7 cellular contexts compared by ENCODE assay signal in the genomic region with DNA sequence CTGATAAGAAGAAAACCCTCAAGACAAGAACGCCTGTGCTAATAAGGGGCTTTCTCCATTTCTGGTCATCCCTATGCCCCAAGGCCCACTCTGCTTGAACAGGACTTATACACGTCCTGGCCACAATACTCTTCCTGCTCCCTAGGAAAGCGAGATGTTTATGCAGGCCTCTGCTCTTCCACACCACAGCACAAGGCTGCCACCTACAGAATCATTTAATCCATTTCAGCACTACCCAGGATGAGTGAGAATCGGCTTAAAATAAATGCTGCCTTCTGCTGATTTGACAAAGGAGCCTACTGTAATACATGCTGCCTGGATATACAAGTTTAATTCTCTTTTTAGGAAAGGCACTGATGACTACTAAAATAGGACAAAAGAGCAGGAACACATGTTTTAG. TPM values are rescaled to one million over a fixed set of nuclear protein-coding genes. Genes with fewer than 3 reads are reported as not detected.
DNase-seq lines count a peak whose midpoint lies in the region; ATAC-seq, FAIRE-seq and TF ChIP-seq lines count a peak whose summit lies in the region.

No MANE protein-coding gene starts in this region.

- H3K4me1 ChIP-seq in GM12878 (ENCODE audit: control insufficient read depth, insufficient read depth, low read length) = no peaks in the 10 kb centered on the region

- TF ChIP-seq EP300 in GM12878 (IDR thresholded peaks at IDR 0.05; ENCODE audit: borderline replicate concordance in 1 of 2, control insufficient read depth in 1 of 2, low read depth in 2 of 2, low read length in 2 of 2) = no peak

- peak in 2 of 3 experiments; percentile 5 to 37; a peak in 2 of 6 replicates for TF ChIP-seq CTCF in GM12878 (IDR thresholded peaks at IDR 0.05 in 2 of 3, conservative IDR thresholded peaks at IDR 0.05 in 1 of 3; ENCODE audit: control insufficient read depth in 2 of 3, extremely low read depth in 1 of 3, insufficient read depth in 1 of 3, low read depth in 3 of 3, low read length in 3 of 3)

- CTCF ChIA-PET in GM12878 (lab: Yijun Ruan, JAX) = no interaction called here

- BruUV-seq in GM12878 (replicated peaks; lab: Mats Ljungman, UMichigan) = TSS peak; percentile 29

- peaks cover 2 to 28% of the 10 kb centered on the region in 2 experiments for H3K36me3 ChIP-seq in GM12878 (ENCODE audit: control insufficient read depth in 2 of 2, insufficient read depth in 2 of 2, low read length in 1 of 2)

- H3K4me3 ChIP-seq in GM12878 = no peak overlapping the region

- no peak overlapping the region for H2AFZ ChIP-seq in GM12878 (ENCODE audit: control insufficient read depth, low read depth, low read length)

- H3K9me3 ChIP-seq in GM12878 (replicated peaks; ENCODE audit: control insufficient read depth, insufficient read depth, low read length) = no peaks in the 10 kb centered on the region

- SMC1A ChIA-PET in GM12878 (lab: Charles Lee; ENCODE audit: uncharacterized antibody, unreplicated experiment) = no interaction called here

- FAIRE-seq in GM18507 (lab: Jason Lieb, UNC) (peak; percentile 15), GM12878 (lab: Jason Lieb, UNC) (peak; percentile 70)

- RAD21 ChIA-PET in GM12878 (lab: Charles Lee; ENCODE audit: unreplicated experiment) = no interaction called here

- H3K9ac ChIP-seq in GM12878 (ENCODE audit: control insufficient read depth, insufficient read depth, low read length) = no peak overlapping the region

- H3K4me2 ChIP-seq in GM12878 (ENCODE audit: control insufficient read depth, insufficient read depth) = no peak overlapping the region

- H3K27me3 ChIP-seq in GM12878 (replicated peaks in 1 of 2; ENCODE audit: control insufficient read depth in 2 of 2, insufficient read depth in 2 of 2, low read length in 1 of 2) = no peaks in the 10 kb centered on the region

- ATAC-seq in GM12878 (peak; percentile 60), HG02588 (IDR thresholded peaks at IDR 0.05; ENCODE audit: unreplicated experiment) (no peak)

- no peaks in the 10 kb centered on the region for H3K79me2 ChIP-seq in GM12878 (ENCODE audit: control insufficient read depth, insufficient read depth, low read length)

- intact Hi-C loops in GM12878 (cut with micrococcal nuclease; ENCODE audit: unreplicated experiment) (no loop called here), posterior vena cava (cut with DNase I) (no loop called here)

- 0 out of 2 replicates have a peak, but pooled peaks have one; percentile 24 for TF ChIP-seq RAD21 in GM12878 (IDR thresholded peaks at IDR 0.05; ENCODE audit: insufficient read depth, low read depth, low read length)

- POLR2A ChIA-PET in GM12878 (lab: Charles Lee) = no interaction called here

- DNase-seq in GM18507 (ENCODE audit: extremely low spot score, insufficient read length, low read depth) (no peak), NCI-H2107 (lab: John Stamatoyannopoulos, UW) (peak; percentile 3), GM12878 (ENCODE audit: low read depth, low spot score) (no peak), islet precursor cell (peak; percentile 73), posterior vena cava (ENCODE audit: low spot score) (no peak), NCI-H1048 (lab: John Stamatoyannopoulos, UW) (no peak)

- in situ Hi-C loops in GM12878 (cut with MboI) = no loop called here

- TF ChIP-seq POLR2A in GM12878 (IDR thresholded peaks at IDR 0.05; ENCODE audit: low read depth, low read length) = no peak

- no peak overlapping the region for H3K27ac ChIP-seq in GM12878 (ENCODE audit: control insufficient read depth, insufficient read depth)

- WGBS in GM12878 (ENCODE audit: insufficient coverage, insufficient replicate concordance, low lambda C conversion rate, missing lambda C conversion rate) = 80% methylated on average over 4 of the region's 4 CpGs

- H4K20me1 ChIP-seq in GM12878 (ENCODE audit: control insufficient read depth, insufficient read depth) = no peaks in the 10 kb centered on the region

TF ChIP-seq in GM12878, 131 proteins besides CTCF, POLR2A, EP300 and RAD21:
- TF ChIP-seq CBFB (IDR thresholded peaks at IDR 0.05; ENCODE audit: low read depth) = no peak
- TF ChIP-seq CHD2 (IDR thresholded peaks at IDR 0.05; ENCODE audit: borderline replicate concordance, low read depth, low read length) = no peak
- TF ChIP-seq MTA3 (IDR thresholded peaks at IDR 0.05; ENCODE audit: borderline replicate concordance, low read length) = no peak
- TF ChIP-seq PAX8 (IDR thresholded peaks at IDR 0.05) = no peak
- no peak for TF ChIP-seq MTA2 (IDR thresholded peaks at IDR 0.05; ENCODE audit: low read depth)
- TF ChIP-seq CHD4 (IDR thresholded peaks at IDR 0.05) = no peak
- TF ChIP-seq NR2C2 (IDR thresholded peaks at IDR 0.05; ENCODE audit: borderline replicate concordance, control insufficient read depth, insufficient read length, low read depth) = no peak
- no peak for TF ChIP-seq RELA (IDR thresholded peaks at IDR 0.05; ENCODE audit: borderline replicate concordance, partially characterized antibody)
- TF ChIP-seq ATF7 (IDR thresholded peaks at IDR 0.05; ENCODE audit: low read depth) = no peak
- TF ChIP-seq ZNF384 (IDR thresholded peaks at IDR 0.05; ENCODE audit: borderline replicate concordance, low read depth, low read length) = no peak
- TF ChIP-seq TBL1XR1 (IDR thresholded peaks at IDR 0.05; ENCODE audit: low read depth, low read length) = no peak
- TF ChIP-seq CREM (IDR thresholded peaks at IDR 0.05; ENCODE audit: low read depth) = no peak
- TF ChIP-seq E4F1 (IDR thresholded peaks at IDR 0.05; ENCODE audit: borderline replicate concordance, partially characterized antibody) = no peak
- TF ChIP-seq ETV6 (conservative IDR thresholded peaks at IDR 0.05 in 1 of 2, IDR thresholded peaks at IDR 0.05 in 1 of 2; ENCODE audit: borderline replicate concordance in 1 of 2, low read depth in 1 of 2) = no peak
- TF ChIP-seq KDM1A (IDR thresholded peaks at IDR 0.05; ENCODE audit: borderline replicate concordance) = no peak
- TF ChIP-seq SREBF1 (IDR thresholded peaks at IDR 0.05; ENCODE audit: low read length) = no peak
- no peak for TF ChIP-seq MEF2B (IDR thresholded peaks at IDR 0.05; ENCODE audit: partially characterized antibody, poor library complexity, severe bottlenecking)
- no peak for TF ChIP-seq KLF5 (IDR thresholded peaks at IDR 0.05; ENCODE audit: partially characterized antibody)

RNA-seq across cellular contexts. Expression of gene FRRS1, which starts 29.4 kb away (rescaled TPM):
- 113 and 114 TPM in 2 replicates for total RNA-seq in GM12878 (2013; cell fraction: nucleolus; rRNA removed)
- total RNA-seq in GM12878 (2014; rRNA removed) (12.6 and 15.1 TPM in 2 replicates), GM12878 (2014; rRNA removed; fragmentation: Illumina TruSeq; extraction: Trizol) (16.1 and 17.1 TPM in 2 replicates), GM12878 (2021) (10.4 and 10.7 TPM in 2 replicates), posterior vena cava (10 to 100 TPM in 1 of 2 donors, 1 to 10 TPM in 1; 8.0 to 17.5 TPM)
- polyA plus RNA-seq in GM12878 (2011; ENCODE audit: low read depth) = 1.9 TPM
- polyA plus RNA-seq in GM12878 (2011; rRNA removed) (18.9 and 25.0 TPM in 2 replicates), GM12878 (2014; fragmentation: Illumina TruSeq; extraction: Trizol) (8.3 and 10.7 TPM in 2 replicates), GM12878 (2014; fragmentation: Nextera tagmentation; extraction: Ambion mirVana) (under 1 TPM; 0.22 to 0.55 TPM), GM12878 (2014; rRNA removed) (6.5 and 7.6 TPM in 2 replicates), GM12878 (2016; fragmentation: Nextera tagmentation; extraction: Ambion mirVana) (1 to 10 TPM in 1 of 2 experiments, under 1 TPM in 1; 0.13 to 1.1 TPM)
- polyA plus RNA-seq in GM12878 (2011; cell fraction: cytosol; rRNA removed) = 9.4 and 12.2 TPM in 2 replicates
- 15.1 and 15.7 TPM in 2 replicates for polyA plus RNA-seq in GM12878 (2011; cell fraction: nucleus; rRNA removed)
- 3.1 and 4.8 TPM in 2 replicates for polyA plus RNA-seq in GM12878 (2012)
- 56.5 and 65.2 TPM in 2 replicates for polyA minus RNA-seq in GM12878 (2011; rRNA and poly(A)+ RNA removed)
- 12.3 and 15.0 TPM in 2 replicates for polyA minus RNA-seq in GM12878 (2011; cell fraction: cytosol; rRNA and poly(A)+ RNA removed)
- 21.4 and 23.7 TPM in 2 replicates for polyA minus RNA-seq in GM12878 (2011; cell fraction: nucleus; rRNA and poly(A)+ RNA removed)

Comparison
In these comparisons a context has a peak if more than half of its experiments do, and no peak if none do; other contexts are left out.
1. DNase-seq: peak in NCI-H2107 (single experiment) and islet precursor cell (single experiment); none in GM18507 (single experiment), GM12878 (single experiment), posterior vena cava (single experiment) and NCI-H1048 (single experiment).